1 cellular context compared by ENCODE assay signal in genomic region chr1:167715653-167716302, GRCh38.
TF ChIP-seq lines count a peak whose summit lies in the region.

No MANE protein-coding gene starts in this region.

TF ChIP-seq in GM23338, 12 proteins besides CTCF, POLR2A, EP300 and RAD21 (continued from another document):
- no peak for TF ChIP-seq ZNF462 (CRISPR knock-in tag; IDR thresholded peaks at IDR 0.05)
- TF ChIP-seq ZNF114 (CRISPR knock-in tag; IDR thresholded peaks at IDR 0.05) = no peak
- TF ChIP-seq NANOG (IDR thresholded peaks at IDR 0.05; ENCODE audit: borderline replicate concordance) = no peak
- TF ChIP-seq, protein P1, sequence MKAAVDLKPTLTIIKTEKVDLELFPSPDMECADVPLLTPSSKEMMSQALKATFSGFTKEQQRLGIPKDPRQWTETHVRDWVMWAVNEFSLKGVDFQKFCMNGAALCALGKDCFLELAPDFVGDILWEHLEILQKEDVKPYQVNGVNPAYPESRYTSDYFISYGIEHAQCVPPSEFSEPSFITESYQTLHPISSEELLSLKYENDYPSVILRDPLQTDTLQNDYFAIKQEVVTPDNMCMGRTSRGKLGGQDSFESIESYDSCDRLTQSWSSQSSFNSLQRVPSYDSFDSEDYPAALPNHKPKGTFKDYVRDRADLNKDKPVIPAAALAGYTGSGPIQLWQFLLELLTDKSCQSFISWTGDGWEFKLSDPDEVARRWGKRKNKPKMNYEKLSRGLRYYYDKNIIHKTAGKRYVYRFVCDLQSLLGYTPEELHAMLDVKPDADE (IDR thresholded peaks at IDR 0.05) = no peak
- TF ChIP-seq JUNB (IDR thresholded peaks at IDR 0.05; ENCODE audit: unreplicated experiment) = no peak
- TF ChIP-seq CREB1 (CRISPR knock-in tag; IDR thresholded peaks at IDR 0.05; ENCODE audit: low read depth) = no peak
- no peak for TF ChIP-seq EZH2phosphoT487 (IDR thresholded peaks at IDR 0.05; ENCODE audit: unreplicated experiment)
- no peak for TF ChIP-seq STAT1 (IDR thresholded peaks at IDR 0.05; ENCODE audit: unreplicated experiment)
